16 cellular contexts compared by ENCODE assay signal in genomic region chr2:84301717-84302116, GRCh38.
"Had no signal": no experiment of that assay in that cellular context is flagged by ENCODE, and none has a peak within 500 bp of the region (broad histone marks: within the 10 kb centered on the region; RNA-seq: fewer than 3 reads in every experiment).

No MANE protein-coding gene starts in this region.

- H3K4me3 ChIP-seq: esophagus squamous epithelium, gastroesophageal sphincter, left ventricle myocardium inferior, lung, psoas muscle, smooth muscle cell had no signal

- DNase-seq: effector memory CD8-positive, alpha-beta T cell; esophagus squamous epithelium; foreskin fibroblast; kidney; left cardiac atrium; left ventricle myocardium inferior; naive thymus-derived CD8-positive, alpha-beta T cell; psoas muscle; retina; stimulated activated CD4-positive, alpha-beta T cell treated with anti-CD3 and anti-CD28 coated beads, Interleukin-2, amount 100 ng/mL, for 48 hours; stimulated activated naive CD4-positive, alpha-beta T cell treated with Interleukin-2 at 50 U/mL for 16 hours; trophoblast cell had no signal

- H3K36me3 ChIP-seq: esophagus squamous epithelium, gastroesophageal sphincter, left ventricle myocardium inferior, neutrophil had no signal

- H3K4me1 ChIP-seq: gastroesophageal sphincter, left ventricle myocardium inferior, psoas muscle had no signal

- H3K27me3 ChIP-seq: esophagus squamous epithelium, gastroesophageal sphincter, neutrophil had no signal

- H3K27ac ChIP-seq: esophagus squamous epithelium, gastroesophageal sphincter, left ventricle myocardium inferior, neutrophil, psoas muscle had no signal

- H3K4me2 ChIP-seq: smooth muscle cell had no signal

- FAIRE-seq: kidney had no signal

- H3K9me3 ChIP-seq: esophagus squamous epithelium, neutrophil, psoas muscle had no signal
